In the genomic region with DNA sequence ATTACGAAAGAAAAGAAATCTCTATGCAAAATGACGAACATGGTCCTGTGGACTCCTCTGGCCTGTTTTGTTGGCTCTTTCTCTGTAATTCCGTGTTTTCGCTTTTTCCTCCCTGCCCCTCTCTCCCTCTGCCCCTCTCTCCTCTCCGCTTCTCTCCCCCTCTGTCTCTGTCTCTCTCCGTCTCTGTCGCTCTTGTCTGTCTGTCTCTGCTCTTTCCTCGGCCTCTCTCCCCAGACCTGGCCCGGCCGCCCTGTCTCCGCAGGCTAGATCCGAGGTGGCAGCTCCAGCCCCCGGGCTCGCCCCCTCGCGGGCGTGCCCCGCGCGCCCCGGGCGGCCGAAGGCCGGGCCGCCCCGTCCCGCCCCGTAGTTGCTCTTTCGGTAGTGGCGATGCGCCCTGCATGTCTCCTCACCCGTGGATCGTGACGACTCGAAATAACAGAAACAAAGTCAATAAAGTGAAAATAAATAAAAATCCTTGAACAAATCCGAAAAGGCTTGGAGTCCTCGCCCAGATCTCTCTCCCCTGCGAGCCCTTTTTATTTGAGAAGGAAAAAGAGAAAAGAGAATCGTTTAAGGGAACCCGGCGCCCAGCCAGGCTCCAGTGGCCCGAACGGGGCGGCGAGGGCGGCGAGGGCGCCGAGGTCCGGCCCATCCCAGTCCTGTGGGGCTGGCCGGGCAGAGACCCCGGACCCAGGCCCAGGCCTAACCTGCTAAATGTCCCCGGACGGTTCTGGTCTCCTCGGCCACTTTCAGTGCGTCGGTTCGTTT, we compare ENCODE assay signal across 1 cellular context.
TF ChIP-seq lines count a peak whose summit lies in the region.

No MANE protein-coding gene starts in this region.

TF ChIP-seq in HCT116, 20 proteins besides CTCF, POLR2A, EP300 and RAD21 (continued from another document):
- TF ChIP-seq, protein P1, sequence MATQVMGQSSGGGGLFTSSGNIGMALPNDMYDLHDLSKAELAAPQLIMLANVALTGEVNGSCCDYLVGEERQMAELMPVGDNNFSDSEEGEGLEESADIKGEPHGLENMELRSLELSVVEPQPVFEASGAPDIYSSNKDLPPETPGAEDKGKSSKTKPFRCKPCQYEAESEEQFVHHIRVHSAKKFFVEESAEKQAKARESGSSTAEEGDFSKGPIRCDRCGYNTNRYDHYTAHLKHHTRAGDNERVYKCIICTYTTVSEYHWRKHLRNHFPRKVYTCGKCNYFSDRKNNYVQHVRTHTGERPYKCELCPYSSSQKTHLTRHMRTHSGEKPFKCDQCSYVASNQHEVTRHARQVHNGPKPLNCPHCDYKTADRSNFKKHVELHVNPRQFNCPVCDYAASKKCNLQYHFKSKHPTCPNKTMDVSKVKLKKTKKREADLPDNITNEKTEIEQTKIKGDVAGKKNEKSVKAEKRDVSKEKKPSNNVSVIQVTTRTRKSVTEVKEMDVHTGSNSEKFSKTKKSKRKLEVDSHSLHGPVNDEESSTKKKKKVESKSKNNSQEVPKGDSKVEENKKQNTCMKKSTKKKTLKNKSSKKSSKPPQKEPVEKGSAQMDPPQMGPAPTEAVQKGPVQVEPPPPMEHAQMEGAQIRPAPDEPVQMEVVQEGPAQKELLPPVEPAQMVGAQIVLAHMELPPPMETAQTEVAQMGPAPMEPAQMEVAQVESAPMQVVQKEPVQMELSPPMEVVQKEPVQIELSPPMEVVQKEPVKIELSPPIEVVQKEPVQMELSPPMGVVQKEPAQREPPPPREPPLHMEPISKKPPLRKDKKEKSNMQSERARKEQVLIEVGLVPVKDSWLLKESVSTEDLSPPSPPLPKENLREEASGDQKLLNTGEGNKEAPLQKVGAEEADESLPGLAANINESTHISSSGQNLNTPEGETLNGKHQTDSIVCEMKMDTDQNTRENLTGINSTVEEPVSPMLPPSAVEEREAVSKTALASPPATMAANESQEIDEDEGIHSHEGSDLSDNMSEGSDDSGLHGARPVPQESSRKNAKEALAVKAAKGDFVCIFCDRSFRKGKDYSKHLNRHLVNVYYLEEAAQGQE (IDR thresholded peaks at IDR 0.05; ENCODE audit: low read depth) = no peak
